In genomic region chr3:191641789-191642188, GRCh38 we compare ENCODE assay signal across 21 cellular contexts.
"Had no signal": no experiment of that assay in that cellular context is flagged by ENCODE, and none has a peak within 500 bp of the region (broad histone marks: within the 10 kb centered on the region; RNA-seq: fewer than 3 reads in every experiment).

No MANE protein-coding gene starts in this region.

- DNase-seq: colonic mucosa; effector CD8-positive, alpha-beta T cell; foreskin melanocyte; head of caudate nucleus; hippocampal formation; immature natural killer cell; left ventricle myocardium inferior; lower lobe of right lung; psoas muscle; sigmoid colon; stimulated activated CD4-positive, alpha-beta T cell treated with anti-CD3 and anti-CD28 coated beads, Interleukin-2, amount 100 ng/mL, for 24 hours; stimulated activated CD4-positive, alpha-beta T cell treated with anti-CD3 and anti-CD28 coated beads, Interleukin-4, amount 100 ng/mL, for 4 hours; stimulated activated naive B cell treated with anti-CD40 and anti-IgM and Interleukin-4, amounts not matched to agents 10 μg/mL and 1 μg/mL and 100 μg/mL, for 72 hours; stimulated activated naive CD8-positive, alpha-beta T cell treated with anti-CD3 and anti-CD28 coated beads, Interleukin-15, amount 100 ng/mL, for 72 hours; transverse colon had no signal

- H3K36me3 Mint-ChIP-seq: immature natural killer cell; memory B cell; mesothelial cell of epicardium; stimulated activated naive B cell treated with anti-CD40 and anti-IgM and Interleukin-4, amounts not matched to agents 10 μg/mL and 1 μg/mL and 100 μg/mL, for 72 hours had no signal

- H3K4me1 ChIP-seq: colonic mucosa, left ventricle myocardium inferior, lower lobe of right lung, psoas muscle, sigmoid colon, transverse colon had no signal

- H3K27me3 Mint-ChIP-seq: stimulated activated naive B cell treated with anti-CD40 and anti-IgM and Interleukin-4, amounts not matched to agents 10 μg/mL and 1 μg/mL and 100 μg/mL, for 72 hours; stimulated activated naive CD8-positive, alpha-beta T cell treated with anti-CD3 and anti-CD28 coated beads, Interleukin-15, amount 100 ng/mL, for 72 hours had no signal

- H3K36me3 ChIP-seq: colonic mucosa, left ventricle myocardium inferior, lower lobe of right lung, neutrophil, sigmoid colon, thoracic aorta, transverse colon had no signal

- ATAC-seq: psoas muscle; stimulated activated naive B cell treated with anti-CD40 and anti-IgM and Interleukin-4, amounts not matched to agents 10 μg/mL and 1 μg/mL and 100 μg/mL, for 72 hours; stimulated activated naive CD8-positive, alpha-beta T cell treated with anti-CD3 and anti-CD28 coated beads, Interleukin-15, amount 100 ng/mL, for 72 hours had no signal

- H3K27ac ChIP-seq: colonic mucosa, left ventricle myocardium inferior, lower lobe of right lung, neutrophil, psoas muscle, sigmoid colon, skin epidermis, thoracic aorta, transverse colon had no signal

- H3K27me3 ChIP-seq: colonic mucosa, neutrophil, sigmoid colon, transverse colon had no signal

- H3K4me1 Mint-ChIP-seq: immature natural killer cell; memory B cell; mesothelial cell of epicardium; nephron; stimulated activated naive B cell treated with anti-CD40 and anti-IgM and Interleukin-4, amounts not matched to agents 10 μg/mL and 1 μg/mL and 100 μg/mL, for 72 hours; stimulated activated naive CD8-positive, alpha-beta T cell treated with anti-CD3 and anti-CD28 coated beads, Interleukin-15, amount 100 ng/mL, for 72 hours had no signal

- H3K27ac Mint-ChIP-seq: immature natural killer cell; memory B cell; mesothelial cell of epicardium; nephron; stimulated activated naive B cell treated with anti-CD40 and anti-IgM and Interleukin-4, amounts not matched to agents 10 μg/mL and 1 μg/mL and 100 μg/mL, for 72 hours; stimulated activated naive CD8-positive, alpha-beta T cell treated with anti-CD3 and anti-CD28 coated beads, Interleukin-15, amount 100 ng/mL, for 72 hours had no signal

- H3K9me3 ChIP-seq: colonic mucosa, lower lobe of right lung, neutrophil, sigmoid colon, transverse colon had no signal

- H3K4me3 Mint-ChIP-seq: immature natural killer cell; memory B cell; mesothelial cell of epicardium; nephron; stimulated activated naive B cell treated with anti-CD40 and anti-IgM and Interleukin-4, amounts not matched to agents 10 μg/mL and 1 μg/mL and 100 μg/mL, for 72 hours; stimulated activated naive CD8-positive, alpha-beta T cell treated with anti-CD3 and anti-CD28 coated beads, Interleukin-15, amount 100 ng/mL, for 72 hours had no signal

- H3K4me3 ChIP-seq: colonic mucosa, left ventricle myocardium inferior, lower lobe of right lung, psoas muscle, sigmoid colon, skin epidermis, thoracic aorta, transverse colon had no signal
